Comparison of ENCODE assay signal across 16 cellular contexts in the genomic region with DNA sequence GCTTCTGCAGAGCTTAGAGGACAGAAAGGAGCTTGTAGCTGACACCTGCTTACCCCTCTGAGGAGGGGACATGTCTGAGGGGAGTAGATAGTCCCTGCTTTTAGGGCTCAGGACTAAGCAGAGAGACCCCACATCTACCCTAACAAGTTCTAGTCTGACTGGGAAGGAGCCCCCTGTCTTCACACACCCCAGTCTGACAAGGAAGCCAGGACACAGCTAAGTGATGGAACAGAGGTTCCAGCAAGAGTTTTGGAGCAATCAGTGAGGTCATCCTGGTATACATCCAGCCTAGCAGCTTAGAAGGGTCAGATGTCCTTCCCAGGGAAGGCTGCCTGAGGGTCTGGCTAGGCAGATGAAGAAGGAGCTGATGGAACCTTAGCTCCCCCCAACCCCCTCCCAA. TPM values are rescaled to one million over a fixed set of nuclear protein-coding genes. Genes with fewer than 3 reads are reported as not detected.
A peak's percentile ranks its signal among the peaks of the same experiment; 100 is the strongest.
DNase-seq lines count a peak whose midpoint lies in the region; ATAC-seq and TF ChIP-seq lines count a peak whose summit lies in the region.
"Had no signal": no experiment of that assay in that cellular context is flagged by ENCODE, and none has a peak within 500 bp of the region (broad histone marks: within the 10 kb centered on the region; RNA-seq: fewer than 3 reads in every experiment).

No MANE protein-coding gene starts in this region.

- H3K9me3 Mint-ChIP-seq in HFFc6: no peaks in the 10 kb centered on the region
- H3K9me3 Mint-ChIP-seq: CD4-positive, CD25-positive, alpha-beta regulatory T cell; H9; IgD-negative memory B cell had no signal

- H3K4me3 Mint-ChIP-seq in HFFc6: no peak overlapping the region
- H3K4me3 Mint-ChIP-seq: CD4-positive, CD25-positive, alpha-beta regulatory T cell; H9; IgD-negative memory B cell had no signal

- peaks cover 58% of the 10 kb centered on the region for H3K36me3 ChIP-seq in H7 (replicated peaks; ENCODE audit: control insufficient read depth, insufficient read depth, low read length)
- H3K36me3 ChIP-seq in gastroesophageal sphincter: peaks cover 0 to 66% of the 10 kb centered on the region in 2 donors
- peaks cover 80% of the 10 kb centered on the region for H3K36me3 ChIP-seq in upper lobe of right lung

- peaks cover 9 to 44% (median 22%) of the 10 kb centered on the region in 3 donors for H3K4me1 ChIP-seq in gastroesophageal sphincter
- peaks cover 22% of the 10 kb centered on the region for H3K4me1 ChIP-seq in upper lobe of right lung
- H3K4me1 ChIP-seq: BE2C, Caco-2 had no signal

- no peak overlapping the region for H3K4me3 ChIP-seq in H7 (ENCODE audit: insufficient read depth, low read depth, low read length)
- H3K4me3 ChIP-seq in gastroesophageal sphincter: no peak overlapping the region
- no peak overlapping the region for H3K4me3 ChIP-seq in upper lobe of right lung

- peaks cover 33% of the 10 kb centered on the region for H3K36me3 Mint-ChIP-seq in HFFc6 (ENCODE audit: low read depth)

- no peak for TF ChIP-seq CTCF in HFFc6 (IDR thresholded peaks at IDR 0.05)
- TF ChIP-seq CTCF in gastroesophageal sphincter (IDR thresholded peaks at IDR 0.05): no peak
- no peak for TF ChIP-seq CTCF in upper lobe of right lung (IDR thresholded peaks at IDR 0.05)

- intact Hi-C loops in upper lobe of right lung (cut with DNase I): no loop called here

- H3K27ac ChIP-seq in gastroesophageal sphincter: peak overlapping the region in 3 of 4 donors; percentile 26 to 93 (median 89)
- H3K27ac ChIP-seq in upper lobe of right lung: no peak overlapping the region

- no peak for ATAC-seq in gastroesophageal sphincter
- no peak for ATAC-seq in upper lobe of right lung
- no peak for ATAC-seq in GM21447 (IDR thresholded peaks at IDR 0.05; ENCODE audit: unreplicated experiment)

- no peaks in the 10 kb centered on the region for H3K27me3 ChIP-seq in H7 (ENCODE audit: control insufficient read depth, insufficient read depth, low read length)
- no peaks in the 10 kb centered on the region for H3K27me3 ChIP-seq in gastroesophageal sphincter
- no peaks in the 10 kb centered on the region for H3K27me3 ChIP-seq in upper lobe of right lung
- H3K27me3 ChIP-seq: BE2C had no signal

- no peak for TF ChIP-seq EP300 in gastroesophageal sphincter (IDR thresholded peaks at IDR 0.05)

- peaks cover 4% of the 10 kb centered on the region for H3K27me3 Mint-ChIP-seq in HFFc6 (ENCODE audit: insufficient read depth)
- H3K27me3 Mint-ChIP-seq: CD4-positive, CD25-positive, alpha-beta regulatory T cell; IgD-negative memory B cell had no signal

- DNase-seq in H7 (peak; percentile 34), HFFc6 (no peak), upper lobe of right lung (peak; percentile 9), HuH-7.5 (ENCODE audit: low spot score) (no peak), iPS-NIHi7 (ENCODE audit: extremely low spot score) (no peak)
- DNase-seq: ACHN; BE2C; C1 segment of cervical spinal cord; Caco-2; CD4-positive, CD25-positive, alpha-beta regulatory T cell; GOT3; H9; KBM-7 had no signal

- no peaks in the 10 kb centered on the region for H3K9me3 ChIP-seq in gastroesophageal sphincter
- H3K9me3 ChIP-seq in upper lobe of right lung: no peaks in the 10 kb centered on the region
- H3K9me3 ChIP-seq: BE2C, Caco-2 had no signal

- peak overlapping the region; percentile 10; the same call in 1 of the 2 replicates for H3K27ac Mint-ChIP-seq in HFFc6
- H3K27ac Mint-ChIP-seq: H9, IgD-negative memory B cell had no signal

- H3K4me1 Mint-ChIP-seq in HFFc6 (ENCODE audit: low read depth): peaks cover 36% of the 10 kb centered on the region
- H3K4me1 Mint-ChIP-seq: H9 had no signal

- TF ChIP-seq POLR2A in gastroesophageal sphincter (IDR thresholded peaks at IDR 0.05): no peak

RNA-seq across cellular contexts. Expression of a gene that starts 15.0 kb away (rescaled TPM):
- total RNA-seq in H7 (2014; rRNA removed; shearing (Covaris generic)): 20.7 and 21.6 TPM in 2 replicates
- total RNA-seq in HFFc6 (2021; fragmentation: NEBNext Ultra II Directional; extraction: Animal tissue kit (Norgen Biotek cat#: 25700)): 10 to 100 TPM; 46.8 to 70.0 (median 60.6) TPM
- total RNA-seq in gastroesophageal sphincter (10 to 100 TPM; 32.8 to 48.0 (median 44.0) TPM), upper lobe of right lung (33.3 TPM)

RNA-seq across cellular contexts. Expression of a gene that starts 15.2 kb away (rescaled TPM):
- 38.2 and 41.6 TPM in 2 replicates for total RNA-seq in H7 (2014; rRNA removed; shearing (Covaris generic))
- 10 to 100 TPM; 38.2 to 48.5 (median 45.2) TPM for total RNA-seq in HFFc6 (2021; fragmentation: NEBNext Ultra II Directional; extraction: Animal tissue kit (Norgen Biotek cat#: 25700))
- total RNA-seq in gastroesophageal sphincter (10 to 100 TPM; 30.0 to 50.7 (median 36.4) TPM), upper lobe of right lung (28.8 TPM)

RNA-seq across cellular contexts. Expression of a gene that starts 30.7 kb away (rescaled TPM):
- 2.2 and 6.4 TPM in 2 replicates for total RNA-seq in H7 (2014; rRNA removed; shearing (Covaris generic))
- total RNA-seq in HFFc6 (2021; fragmentation: NEBNext Ultra II Directional; extraction: Animal tissue kit (Norgen Biotek cat#: 25700)): 10 to 100 TPM; 30.9 to 81.6 (median 68.5) TPM
- total RNA-seq in gastroesophageal sphincter: 100 to 1,000 TPM in 3 of 4 donors, 10 to 100 TPM in 1; 78.6 to 276 (median 158) TPM
- total RNA-seq in upper lobe of right lung: 224 TPM

RNA-seq across cellular contexts. Expression of a gene that starts 33.7 kb away (rescaled TPM):
- 113 and 122 TPM in 2 replicates for total RNA-seq in H7 (2014; rRNA removed; shearing (Covaris generic))
- total RNA-seq in HFFc6 (2021; fragmentation: NEBNext Ultra II Directional; extraction: Animal tissue kit (Norgen Biotek cat#: 25700)): 100 to 1,000 TPM; 107 to 133 (median 124) TPM
- total RNA-seq in gastroesophageal sphincter: 100 to 1,000 TPM in 1 of 4 donors, 10 to 100 TPM in 3; 68.2 to 121 (median 92.8) TPM
- 81.2 TPM for total RNA-seq in upper lobe of right lung

RNA-seq across cellular contexts. Expression of a gene that starts 36.5 kb away (rescaled TPM):
- total RNA-seq in H7 (2014; rRNA removed; shearing (Covaris generic)): 34.2 and 90.9 TPM in 2 replicates
- total RNA-seq in HFFc6 (2021; fragmentation: NEBNext Ultra II Directional; extraction: Animal tissue kit (Norgen Biotek cat#: 25700)): 10 to 100 TPM; 38.3 to 56.0 (median 45.7) TPM
- total RNA-seq in gastroesophageal sphincter (10 to 100 TPM; 19.5 to 35.3 (median 23.4) TPM), upper lobe of right lung (32.4 TPM)

Comparison
In these comparisons a context has a peak if more than half of its experiments do, and no peak if none do; other contexts are left out.
1. DNase-seq: peak in H7 (single experiment) and upper lobe of right lung (single experiment); none in HFFc6 (single experiment), HuH-7.5 (single experiment) and iPS-NIHi7 (single experiment).